Comparison of ENCODE assay signal across 13 cellular contexts in genomic region chr12:27246774-27247173, GRCh38. TPM values are rescaled to one million over a fixed set of nuclear protein-coding genes. Genes with fewer than 3 reads are reported as not detected.
DNase-seq lines count a peak whose midpoint lies in the region; ATAC-seq and TF ChIP-seq lines count a peak whose summit lies in the region.
"Had no signal": no experiment of that assay in that cellular context is flagged by ENCODE, and none has a peak within 500 bp of the region (broad histone marks: within the 10 kb centered on the region; RNA-seq: fewer than 3 reads in every experiment).

No MANE protein-coding gene starts in this region.

- H3K9ac ChIP-seq in DND-41 (ENCODE audit: low read depth, low read length) (no peak overlapping the region), HUES48 (ENCODE audit: low read depth, low read length) (no peak overlapping the region), neural progenitor cell (no peak overlapping the region)

- H3K4me1 Mint-ChIP-seq in dendritic cell treated with granulocyte-macrophage colony-stimulating factor and Interleukin-4, amounts not matched to agents 40 ng/mL and 50 ng/mL, for 4 days (ENCODE audit: low read depth): peaks cover 56% of the 10 kb centered on the region
- H3K4me1 Mint-ChIP-seq in neural progenitor cell: peaks cover 20% of the 10 kb centered on the region

- no peaks in the 10 kb centered on the region for H3K27me3 ChIP-seq in DND-41 (ENCODE audit: insufficient read depth, low read length, poor library complexity)
- H3K27me3 ChIP-seq in HUES48 (ENCODE audit: control insufficient read depth, insufficient read depth, low read length): no peaks in the 10 kb centered on the region
- H3K27me3 ChIP-seq in neural progenitor cell: no peaks in the 10 kb centered on the region
- no peaks in the 10 kb centered on the region for H3K27me3 ChIP-seq in lower lobe of right lung (ENCODE audit: low read depth)

- no peaks in the 10 kb centered on the region for H3K27me3 Mint-ChIP-seq in dendritic cell treated with granulocyte-macrophage colony-stimulating factor and Interleukin-4, amounts not matched to agents 40 ng/mL and 50 ng/mL, for 4 days
- H3K27me3 Mint-ChIP-seq in neural progenitor cell (ENCODE audit: insufficient read depth, low read depth): peaks cover 4% of the 10 kb centered on the region

- no peak overlapping the region for H3K27ac ChIP-seq in DND-41 (ENCODE audit: low read length)
- no peak overlapping the region for H3K27ac ChIP-seq in HUES48 (ENCODE audit: low read depth, low read length)
- H3K27ac ChIP-seq in neural progenitor cell: no peak overlapping the region
- H3K27ac ChIP-seq in lower lobe of right lung: no peak overlapping the region

- H3K9me3 Mint-ChIP-seq in dendritic cell treated with granulocyte-macrophage colony-stimulating factor and Interleukin-4, amounts not matched to agents 40 ng/mL and 50 ng/mL, for 4 days: no peaks in the 10 kb centered on the region
- H3K9me3 Mint-ChIP-seq in neural progenitor cell: no peaks in the 10 kb centered on the region

- H3K36me3 ChIP-seq in DND-41 (ENCODE audit: insufficient read depth, low read length) (no peaks in the 10 kb centered on the region), HUES48 (ENCODE audit: control insufficient read depth, insufficient read depth, low read length) (no peaks in the 10 kb centered on the region), neural progenitor cell (no peaks in the 10 kb centered on the region), lower lobe of right lung (no peaks in the 10 kb centered on the region)

- H2AFZ ChIP-seq in DND-41 (ENCODE audit: low read depth, low read length): no peak overlapping the region
- no peak overlapping the region for H2AFZ ChIP-seq in neural progenitor cell (replicated peaks)

- TF ChIP-seq CTCF in DND-41 (IDR thresholded peaks at IDR 0.05; ENCODE audit: borderline replicate concordance, extremely low read depth, low read length, poor library complexity, severe bottlenecking) (no peak), neural progenitor cell (IDR thresholded peaks at IDR 0.05) (no peak), lower lobe of right lung (IDR thresholded peaks at IDR 0.05) (no peak)

- H3K27ac Mint-ChIP-seq in dendritic cell treated with granulocyte-macrophage colony-stimulating factor and Interleukin-4, amounts not matched to agents 40 ng/mL and 50 ng/mL, for 4 days: no peak overlapping the region
- H3K27ac Mint-ChIP-seq in neural progenitor cell: no peak overlapping the region

- H3K79me2 ChIP-seq in DND-41 (ENCODE audit: insufficient read depth, low read length): peaks cover 5% of the 10 kb centered on the region; the same call in 1 of the 2 replicates
- H3K79me2 ChIP-seq in neural progenitor cell (ENCODE audit: low read depth): peaks cover 69% of the 10 kb centered on the region

- intact Hi-C loops in dendritic cell treated with granulocyte-macrophage colony-stimulating factor and Interleukin-4, amounts not matched to agents 40 ng/mL and 50 ng/mL, for 4 days (cut with micrococcal nuclease): no loop called here
- intact Hi-C loops in lower lobe of right lung (cut with DNase I): no loop called here

- peaks cover 24% of the 10 kb centered on the region for H3K36me3 Mint-ChIP-seq in dendritic cell treated with granulocyte-macrophage colony-stimulating factor and Interleukin-4, amounts not matched to agents 40 ng/mL and 50 ng/mL, for 4 days (ENCODE audit: low read depth)
- peaks cover 11% of the 10 kb centered on the region for H3K36me3 Mint-ChIP-seq in neural progenitor cell

- no peaks in the 10 kb centered on the region for H3K9me3 ChIP-seq in DND-41 (ENCODE audit: insufficient read depth, low read length, severe bottlenecking)
- H3K9me3 ChIP-seq in HUES48 (ENCODE audit: control insufficient read depth, insufficient read depth, low read length): 0 out of 2 replicates have a peak, but pooled peaks cover 2% of the 10 kb centered on the region
- H3K9me3 ChIP-seq in neural progenitor cell (ENCODE audit: low read depth): no peaks in the 10 kb centered on the region
- no peaks in the 10 kb centered on the region for H3K9me3 ChIP-seq in lower lobe of right lung

- DNase-seq in DND-41 (no peak), neural progenitor cell (ENCODE audit: low spot score) (no peak), lower lobe of right lung (no peak), DMS153 treated with DMSO at 0.1 percent for 48 hours (lab: John Stamatoyannopoulos, UW; ENCODE audit: unreplicated experiment) (no peak), nucleus accumbens (lab: John Stamatoyannopoulos, UW) (no peak), NCI-H2196 treated with DMSO at 0.1 percent for 48 hours (lab: John Stamatoyannopoulos, UW; ENCODE audit: unreplicated experiment) (no peak)
- DNase-seq: activated CD4-positive, alpha-beta T cell treated with anti-CD3 and anti-CD28 coated beads, Interleukin-2, amount 50 U/mL, for 1 hour; foreskin melanocyte; mesenchymal stem cell; NCI-H1694 treated with DMSO at 0.1 percent for 48 hours had no signal

- H3K4me2 ChIP-seq in DND-41 (ENCODE audit: insufficient read depth, low read length) (peak overlapping the region; percentile 3; the same call in 1 of the 2 replicates), neural progenitor cell (peak overlapping the region; percentile 98)

- H3K4me1 ChIP-seq in DND-41 (ENCODE audit: insufficient read depth, low read length): peaks cover 26% of the 10 kb centered on the region
- H3K4me1 ChIP-seq in HUES48 (ENCODE audit: control insufficient read depth, insufficient read depth, low read length): peaks cover 26% of the 10 kb centered on the region
- peaks cover 21% of the 10 kb centered on the region for H3K4me1 ChIP-seq in neural progenitor cell
- peaks cover 32% of the 10 kb centered on the region for H3K4me1 ChIP-seq in lower lobe of right lung

- ATAC-seq in DND-41 (ENCODE audit: insufficient read depth, low read depth) (no peak), lower lobe of right lung (no peak)
- ATAC-seq: HCT116 had no signal

- H3K4me3 Mint-ChIP-seq in dendritic cell treated with granulocyte-macrophage colony-stimulating factor and Interleukin-4, amounts not matched to agents 40 ng/mL and 50 ng/mL, for 4 days: peak overlapping the region; percentile 4
- H3K4me3 Mint-ChIP-seq in neural progenitor cell: peak overlapping the region; percentile 67

- no peak overlapping the region for H3K4me3 ChIP-seq in DND-41 (ENCODE audit: low read depth in 1 of 2, low read length in 2 of 2)
- 0 out of 2 replicates have a peak overlapping the region, but pooled peaks have one; percentile 77 for H3K4me3 ChIP-seq in HUES48 (ENCODE audit: low read depth, low read length)
- H3K4me3 ChIP-seq in neural progenitor cell: peak overlapping the region; percentile 71
- no peak overlapping the region for H3K4me3 ChIP-seq in lower lobe of right lung

- peaks cover 9% of the 10 kb centered on the region for H3F3A ChIP-seq in neural progenitor cell (ENCODE audit: low read depth)

- H4K20me1 ChIP-seq in DND-41 (ENCODE audit: insufficient read depth, low read length) (no peaks in the 10 kb centered on the region), neural progenitor cell (ENCODE audit: low read depth) (peaks cover 26% of the 10 kb centered on the region)

RNA-seq across cellular contexts. Expression of gene STK38L, which starts 2.7 kb away (rescaled TPM):
- total RNA-seq in neural progenitor cell (ENCODE audit: low replicate concordance) (40.4 and 62.6 TPM in 2 replicates), lower lobe of right lung (22.2 TPM)

Comparison
In these comparisons a context has a peak if more than half of its experiments do, and no peak if none do; other contexts are left out.
1. H3K4me3 ChIP-seq: peak in HUES48 (single experiment) and neural progenitor cell (single experiment); none in DND-41 (0 of 2) and lower lobe of right lung (single experiment).